14 cellular contexts compared by ENCODE assay signal in genomic region chr3:188829577-188829976, GRCh38.
A peak's percentile ranks its signal among the peaks of the same experiment; 100 is the strongest.
DNase-seq lines count a peak whose midpoint lies in the region; ATAC-seq and TF ChIP-seq lines count a peak whose summit lies in the region.
"Had no signal": no experiment of that assay in that cellular context is flagged by ENCODE, and none has a peak within 500 bp of the region (broad histone marks: within the 10 kb centered on the region; RNA-seq: fewer than 3 reads in every experiment).

No MANE protein-coding gene starts in this region.

- TF ChIP-seq CTCF in epithelial cell of proximal tubule (conservative IDR thresholded peaks at IDR 0.05; ENCODE audit: low read depth, low read length) (no peak), upper lobe of right lung (IDR thresholded peaks at IDR 0.05) (no peak), stomach (IDR thresholded peaks at IDR 0.05) (no peak)

- intact Hi-C loops in upper lobe of right lung (cut with DNase I) = no loop called here
- intact Hi-C loops in activated CD4-positive, alpha-beta T cell treated with anti-CD3 and anti-CD28 coated beads for 36 hours (cut with DNase I, micrococcal nuclease) = no loop called here
- intact Hi-C loops in stomach (cut with DNase I; ENCODE audit: low total_unique reads) = no loop called here

- H3K9me3 ChIP-seq in upper lobe of right lung = no peaks in the 10 kb centered on the region
- no peaks in the 10 kb centered on the region for H3K9me3 ChIP-seq in stomach
- H3K9me3 ChIP-seq: A549, Caco-2 had no signal

- H3K4me1 Mint-ChIP-seq in activated CD4-positive, alpha-beta T cell treated with anti-CD3 and anti-CD28 coated beads for 36 hours = peaks cover 27% of the 10 kb centered on the region

- ATAC-seq in left lobe of liver (peak; percentile 66), upper lobe of right lung (peak; percentile 39)
- no peak for ATAC-seq in activated CD4-positive, alpha-beta T cell treated with anti-CD3 and anti-CD28 coated beads for 36 hours
- ATAC-seq: A549 had no signal

- no peaks in the 10 kb centered on the region for H3K27me3 Mint-ChIP-seq in activated CD4-positive, alpha-beta T cell treated with anti-CD3 and anti-CD28 coated beads for 36 hours
- H3K27me3 Mint-ChIP-seq: CD8-positive, alpha-beta memory T cell had no signal

- TF ChIP-seq POLR2A in stomach (IDR thresholded peaks at IDR 0.05) = no peak

- H3K9me3 Mint-ChIP-seq in activated CD4-positive, alpha-beta T cell treated with anti-CD3 and anti-CD28 coated beads for 36 hours (ENCODE audit: low read depth) = no peaks in the 10 kb centered on the region
- H3K9me3 Mint-ChIP-seq: CD8-positive, alpha-beta memory T cell; H9 had no signal

- no peak overlapping the region for H3K27ac ChIP-seq in upper lobe of right lung
- no peak overlapping the region for H3K27ac ChIP-seq in stomach
- H3K27ac ChIP-seq: A549 had no signal

- DNase-seq in MV-4-11 (lab: John Stamatoyannopoulos, UW) (peak; percentile 40), epithelial cell of proximal tubule (ENCODE audit: low read depth) (peak; percentile 56), left lobe of liver (ENCODE audit: low spot score) (no peak), upper lobe of right lung (no peak), stomach (no peak)
- no peak for DNase-seq in activated CD8-positive, alpha-beta memory T cell treated with anti-CD3 and anti-CD28 coated beads for 24 hours
- no peak for DNase-seq in activated CD4-positive, alpha-beta T cell treated with anti-CD3 and anti-CD28 coated beads for 36 hours
- DNase-seq: Caco-2; CD8-positive, alpha-beta memory T cell; DND-41; GDM1; GOT3; H9 had no signal

- no peak overlapping the region for H3K4me3 Mint-ChIP-seq in activated CD4-positive, alpha-beta T cell treated with anti-CD3 and anti-CD28 coated beads for 36 hours
- H3K4me3 Mint-ChIP-seq: CD8-positive, alpha-beta memory T cell; H9 had no signal

- H3K27me3 ChIP-seq in upper lobe of right lung (no peaks in the 10 kb centered on the region), stomach (no peaks in the 10 kb centered on the region)

- no peaks in the 10 kb centered on the region for H3K36me3 Mint-ChIP-seq in activated CD4-positive, alpha-beta T cell treated with anti-CD3 and anti-CD28 coated beads for 36 hours (ENCODE audit: low read depth)

- CTCF ChIA-PET in activated CD4-positive, alpha-beta T cell treated with anti-CD3 and anti-CD28 coated beads for 36 hours (lab: Charles Lee) = interaction anchor here (0.7 to 1.4 kb wide), 2 partner anchors 125 to 380 kb away, joined by 3 to 4 read pairs; no protein-coding TSS in a partner anchor

- TF ChIP-seq EP300 in stomach (IDR thresholded peaks at IDR 0.05) = no peak

- H3K4me3 ChIP-seq in epithelial cell of proximal tubule (ENCODE audit: low read depth, low read length) (no peak overlapping the region), upper lobe of right lung (no peak overlapping the region), stomach (no peak overlapping the region)
- H3K4me3 ChIP-seq: A549 had no signal

- POLR2A ChIA-PET in activated CD4-positive, alpha-beta T cell treated with anti-CD3 and anti-CD28 coated beads for 36 hours (lab: Charles Lee) = no interaction called here

- H3K36me3 ChIP-seq in upper lobe of right lung (no peaks in the 10 kb centered on the region), stomach (no peaks in the 10 kb centered on the region)

- 88 to 94% (median 89%) methylated on average over 3 of the region's 3 CpGs for WGBS in stomach, 5 donors

- no peaks in the 10 kb centered on the region for H3K4me1 ChIP-seq in upper lobe of right lung
- peaks cover 0 to 33% (median 11%) of the 10 kb centered on the region in 4 donors for H3K4me1 ChIP-seq in stomach
- H3K4me1 ChIP-seq: A549 had no signal

- H3K27ac Mint-ChIP-seq in activated CD4-positive, alpha-beta T cell treated with anti-CD3 and anti-CD28 coated beads for 36 hours = no peak overlapping the region
- H3K27ac Mint-ChIP-seq: CD8-positive, alpha-beta memory T cell; H9 had no signal

Comparison
In these comparisons a context has a peak if more than half of its experiments do, and no peak if none do; other contexts are left out.
1. DNase-seq: peak in MV-4-11 (single experiment) and epithelial cell of proximal tubule (single experiment); none in left lobe of liver (single experiment), upper lobe of right lung (single experiment), activated CD8-positive, alpha-beta memory T cell treated with anti-CD3 and anti-CD28 coated beads for 24 hours (single experiment), activated CD4-positive, alpha-beta T cell treated with anti-CD3 and anti-CD28 coated beads for 36 hours (single experiment) and stomach (single experiment).